In genomic region chr9:33498387-33498786, GRCh38 we compare ENCODE assay signal across 13 cellular contexts. TPM values are rescaled to one million over a fixed set of nuclear protein-coding genes. Genes with fewer than 3 reads are reported as not detected.
DNase-seq lines count a peak whose midpoint lies in the region; ATAC-seq and TF ChIP-seq lines count a peak whose summit lies in the region.
"Had no signal": no experiment of that assay in that cellular context is flagged by ENCODE, and none has a peak within 500 bp of the region (broad histone marks: within the 10 kb centered on the region; RNA-seq: fewer than 3 reads in every experiment).

No MANE protein-coding gene starts in this region.

- DNase-seq in Caco-2 = no peak
- peak; percentile 72 for DNase-seq in adipocyte (ENCODE audit: low read depth)
- DNase-seq in mesothelial cell of epicardium (ENCODE audit: low spot score in 2 of 2, unreplicated experiment in 2 of 2) = no peak
- DNase-seq in activated CD8-positive, alpha-beta memory T cell treated with anti-CD3 and anti-CD28 coated beads, Interleukin-2, amount 10 ng/mL, durations not matched to agents 7 days and 5 days = no peak
- DNase-seq: activated naive CD4-positive, alpha-beta T cell treated with anti-CD3 and anti-CD28 coated beads, Interleukin-2, amount 10 ng/mL, durations not matched to agents 7 days and 5 days; esophagus squamous epithelium; NCI-H1930; T1000 had no signal

- H3K9me3 ChIP-seq in Caco-2 (no peaks in the 10 kb centered on the region), adipocyte (ENCODE audit: control insufficient read depth, low read length) (no peaks in the 10 kb centered on the region)
- H3K9me3 ChIP-seq: esophagus squamous epithelium had no signal

- H3K9ac ChIP-seq in KMS-11 = no peak overlapping the region
- no peak overlapping the region for H3K9ac ChIP-seq in adipocyte (ENCODE audit: low read length)

- H3K36me3 ChIP-seq in Caco-2 (ENCODE audit: control insufficient read depth, insufficient read depth, low read length) (no peaks in the 10 kb centered on the region), KMS-11 (ENCODE audit: insufficient read depth) (no peaks in the 10 kb centered on the region), adipocyte (ENCODE audit: control insufficient read depth, insufficient read depth, low read length, severe bottlenecking) (no peaks in the 10 kb centered on the region)
- H3K36me3 ChIP-seq: esophagus squamous epithelium had no signal

- H3K4me1 ChIP-seq in Caco-2 = 0 out of 2 replicates have a peak, but pooled peaks cover 3% of the 10 kb centered on the region
- peaks cover 11% of the 10 kb centered on the region for H3K4me1 ChIP-seq in KMS-11 (ENCODE audit: low read depth, poor library complexity, severe bottlenecking)
- H3K4me1 ChIP-seq in adipocyte (ENCODE audit: control insufficient read depth, insufficient read depth, low read length) = no peaks in the 10 kb centered on the region
- H3K4me1 ChIP-seq: esophagus squamous epithelium had no signal

- no peaks in the 10 kb centered on the region for H3K9me3 Mint-ChIP-seq in Caco-2 (ENCODE audit: unreplicated experiment)
- H3K9me3 Mint-ChIP-seq in mesothelial cell of epicardium = no peaks in the 10 kb centered on the region
- H3K9me3 Mint-ChIP-seq in activated CD8-positive, alpha-beta memory T cell treated with anti-CD3 and anti-CD28 coated beads, Interleukin-2, amount 10 ng/mL, durations not matched to agents 7 days and 5 days (ENCODE audit: low read depth) = no peaks in the 10 kb centered on the region
- H3K9me3 Mint-ChIP-seq: activated naive CD4-positive, alpha-beta T cell treated with anti-CD3 and anti-CD28 coated beads, Interleukin-2, amount 10 ng/mL, durations not matched to agents 7 days and 5 days; naive thymus-derived CD8-positive, alpha-beta T cell had no signal

- POLR2A ChIA-PET in Caco-2 (lab: Charles Lee) = no interaction called here

- H3K79me2 ChIP-seq in KMS-11 (ENCODE audit: insufficient read depth, low read depth) = no peaks in the 10 kb centered on the region

- no peak for ATAC-seq in activated CD8-positive, alpha-beta memory T cell treated with anti-CD3 and anti-CD28 coated beads, Interleukin-2, amount 10 ng/mL, durations not matched to agents 7 days and 5 days
- ATAC-seq in HG02678 (IDR thresholded peaks at IDR 0.05; ENCODE audit: unreplicated experiment) (no peak), GM21390 (IDR thresholded peaks at IDR 0.05; ENCODE audit: unreplicated experiment) (no peak), HG02610 (IDR thresholded peaks at IDR 0.05; ENCODE audit: unreplicated experiment) (no peak)
- ATAC-seq: naive thymus-derived CD8-positive, alpha-beta T cell had no signal

- H3K27ac ChIP-seq in KMS-11 = no peak overlapping the region
- H3K27ac ChIP-seq: esophagus squamous epithelium had no signal

- BruUV-seq in Caco-2 (replicated peaks; lab: Mats Ljungman, UMichigan) = no TSS peak

- H3K27ac Mint-ChIP-seq in Caco-2 (ENCODE audit: unreplicated experiment) = no peak overlapping the region
- no peak overlapping the region for H3K27ac Mint-ChIP-seq in mesothelial cell of epicardium
- no peak overlapping the region for H3K27ac Mint-ChIP-seq in activated CD8-positive, alpha-beta memory T cell treated with anti-CD3 and anti-CD28 coated beads, Interleukin-2, amount 10 ng/mL, durations not matched to agents 7 days and 5 days
- H3K27ac Mint-ChIP-seq: activated naive CD4-positive, alpha-beta T cell treated with anti-CD3 and anti-CD28 coated beads, Interleukin-2, amount 10 ng/mL, durations not matched to agents 7 days and 5 days; naive thymus-derived CD8-positive, alpha-beta T cell had no signal

- no peak overlapping the region for H2AFZ ChIP-seq in KMS-11 (ENCODE audit: low read depth)

- H3K4me3 ChIP-seq in Caco-2 (ENCODE audit: low read depth, low read length) (no peak overlapping the region), KMS-11 (IDR thresholded peaks at IDR 0.05; ENCODE audit: insufficient read depth, low read depth, low read length) (no peak overlapping the region), adipocyte (ENCODE audit: low read length) (no peak overlapping the region)
- H3K4me3 ChIP-seq: esophagus squamous epithelium had no signal

- intact Hi-C loops in Caco-2 (cut with micrococcal nuclease; ENCODE audit: unreplicated experiment) = no loop called here

- no peaks in the 10 kb centered on the region for H3K36me3 Mint-ChIP-seq in Caco-2 (ENCODE audit: insufficient read depth, unreplicated experiment)
- H3K36me3 Mint-ChIP-seq in mesothelial cell of epicardium = no peaks in the 10 kb centered on the region
- no peaks in the 10 kb centered on the region for H3K36me3 Mint-ChIP-seq in activated CD8-positive, alpha-beta memory T cell treated with anti-CD3 and anti-CD28 coated beads, Interleukin-2, amount 10 ng/mL, durations not matched to agents 7 days and 5 days
- H3K36me3 Mint-ChIP-seq: activated naive CD4-positive, alpha-beta T cell treated with anti-CD3 and anti-CD28 coated beads, Interleukin-2, amount 10 ng/mL, durations not matched to agents 7 days and 5 days; naive thymus-derived CD8-positive, alpha-beta T cell had no signal

- H3K27me3 ChIP-seq in Caco-2 (replicated peaks; ENCODE audit: control insufficient read depth, insufficient read depth, low read length) (no peaks in the 10 kb centered on the region), KMS-11 (ENCODE audit: insufficient read depth, low read depth) (no peaks in the 10 kb centered on the region), adipocyte (replicated peaks; ENCODE audit: control insufficient read depth, insufficient read depth, low read length) (no peaks in the 10 kb centered on the region)
- H3K27me3 ChIP-seq: esophagus squamous epithelium had no signal

- TF ChIP-seq CTCF in Caco-2 (IDR thresholded peaks at IDR 0.05; ENCODE audit: insufficient read depth in 1 of 2, low read depth in 1 of 2, low read length in 1 of 2, severe bottlenecking in 1 of 2, unreplicated experiment in 1 of 2) = peak; percentile 25 to 27
- peak; percentile 34; the same call in 1 of the 2 replicates for TF ChIP-seq CTCF in KMS-11 (conservative IDR thresholded peaks at IDR 0.05; ENCODE audit: low read depth, low read length)
- peak; percentile 28 for TF ChIP-seq CTCF in mesothelial cell of epicardium (IDR thresholded peaks at IDR 0.05; ENCODE audit: unreplicated experiment)

- no peaks in the 10 kb centered on the region for H4K20me1 ChIP-seq in KMS-11 (ENCODE audit: insufficient read depth)

- H3K4me3 Mint-ChIP-seq in Caco-2 (ENCODE audit: unreplicated experiment) (no peak overlapping the region), mesothelial cell of epicardium (no peak overlapping the region)
- no peak overlapping the region for H3K4me3 Mint-ChIP-seq in activated CD8-positive, alpha-beta memory T cell treated with anti-CD3 and anti-CD28 coated beads, Interleukin-2, amount 10 ng/mL, durations not matched to agents 7 days and 5 days
- H3K4me3 Mint-ChIP-seq: activated naive CD4-positive, alpha-beta T cell treated with anti-CD3 and anti-CD28 coated beads, Interleukin-2, amount 10 ng/mL, durations not matched to agents 7 days and 5 days; naive thymus-derived CD8-positive, alpha-beta T cell had no signal

- CTCF ChIA-PET in Caco-2 (lab: Charles Lee) = no interaction called here
- CTCF ChIA-PET in activated CD8-positive, alpha-beta memory T cell treated with anti-CD3 and anti-CD28 coated beads, Interleukin-2, amount 10 ng/mL, durations not matched to agents 7 days and 5 days (lab: Charles Lee) = interaction anchor here (0.7 kb wide), 1 partner anchor 123 kb away, joined by 3 read pairs; no protein-coding TSS in a partner anchor

- H3K4me2 ChIP-seq in KMS-11 = no peak overlapping the region

- no peaks in the 10 kb centered on the region for H3K27me3 Mint-ChIP-seq in Caco-2 (ENCODE audit: insufficient read depth, unreplicated experiment)
- no peaks in the 10 kb centered on the region for H3K27me3 Mint-ChIP-seq in mesothelial cell of epicardium (ENCODE audit: low read depth)
- peaks cover 7% of the 10 kb centered on the region for H3K27me3 Mint-ChIP-seq in activated CD8-positive, alpha-beta memory T cell treated with anti-CD3 and anti-CD28 coated beads, Interleukin-2, amount 10 ng/mL, durations not matched to agents 7 days and 5 days
- H3K27me3 Mint-ChIP-seq: naive thymus-derived CD8-positive, alpha-beta T cell had no signal

- H3K4me1 Mint-ChIP-seq in Caco-2 (ENCODE audit: low read depth, unreplicated experiment) (peaks cover 8% of the 10 kb centered on the region), mesothelial cell of epicardium (no peaks in the 10 kb centered on the region)
- H3K4me1 Mint-ChIP-seq in activated CD8-positive, alpha-beta memory T cell treated with anti-CD3 and anti-CD28 coated beads, Interleukin-2, amount 10 ng/mL, durations not matched to agents 7 days and 5 days = no peaks in the 10 kb centered on the region
- H3K4me1 Mint-ChIP-seq: activated naive CD4-positive, alpha-beta T cell treated with anti-CD3 and anti-CD28 coated beads, Interleukin-2, amount 10 ng/mL, durations not matched to agents 7 days and 5 days; naive thymus-derived CD8-positive, alpha-beta T cell had no signal

RNA-seq across cellular contexts. Expression of gene NOL6, which starts 24.7 kb away (rescaled TPM):
- total RNA-seq in Caco-2 (2022) (47.2 and 52.1 TPM in 2 replicates), mesothelial cell of epicardium (37.7 to 38.4 TPM (median 37.9 TPM) in 3 replicates)
- 10 to 100 TPM; 34.3 to 43.1 TPM for total RNA-seq in activated CD8-positive, alpha-beta memory T cell treated with anti-CD3 and anti-CD28 coated beads, Interleukin-2, amount 10 ng/mL, durations not matched to agents 7 days and 5 days

RNA-seq across cellular contexts. Expression of gene ANKRD18B, which starts 25.7 kb away (rescaled TPM):
- 2.2 and 3.9 TPM in 2 replicates for total RNA-seq in Caco-2 (2022)
- total RNA-seq in mesothelial cell of epicardium = 0.82 to 3.2 TPM (median 1.6 TPM) in 3 replicates
- under 1 TPM; 0.33 to 0.79 TPM for total RNA-seq in activated CD8-positive, alpha-beta memory T cell treated with anti-CD3 and anti-CD28 coated beads, Interleukin-2, amount 10 ng/mL, durations not matched to agents 7 days and 5 days

RNA-seq across cellular contexts. Expression of gene AQP3, which starts 51.0 kb away (rescaled TPM):
- 24.1 and 24.8 TPM in 2 replicates for total RNA-seq in Caco-2 (2022)
- 0.93 to 1.5 TPM (median 1.3 TPM) in 3 replicates for total RNA-seq in mesothelial cell of epicardium
- 10 to 100 TPM in 1 of 2 experiments, 1 to 10 TPM in 1; 2.8 to 10.4 TPM for total RNA-seq in activated CD8-positive, alpha-beta memory T cell treated with anti-CD3 and anti-CD28 coated beads, Interleukin-2, amount 10 ng/mL, durations not matched to agents 7 days and 5 days
